1 cellular context compared by ENCODE assay signal in the genomic region with DNA sequence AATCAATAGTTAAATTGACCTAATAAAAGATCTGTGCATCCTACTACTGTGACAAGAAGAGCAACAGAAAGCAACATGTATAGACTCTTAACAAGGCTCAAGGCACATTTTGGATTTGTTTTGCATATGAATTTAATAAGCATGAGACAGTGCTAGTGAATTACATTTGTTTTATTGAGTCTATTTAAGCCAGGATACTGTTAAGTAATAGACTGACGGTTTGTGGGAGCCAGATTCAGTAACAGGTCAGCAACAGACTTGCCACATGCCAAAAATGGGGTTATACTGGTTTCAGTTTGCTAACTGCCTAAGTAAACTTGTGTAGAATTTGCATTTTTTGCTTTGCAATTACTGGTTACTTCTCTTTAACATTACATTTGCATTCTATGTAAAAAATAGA.
TF ChIP-seq lines count a peak whose summit lies in the region.

No MANE protein-coding gene starts in this region.

TF ChIP-seq in GM23338, 12 proteins besides CTCF, POLR2A, EP300 and RAD21 (continued from another document):
- TF ChIP-seq, protein P1, sequence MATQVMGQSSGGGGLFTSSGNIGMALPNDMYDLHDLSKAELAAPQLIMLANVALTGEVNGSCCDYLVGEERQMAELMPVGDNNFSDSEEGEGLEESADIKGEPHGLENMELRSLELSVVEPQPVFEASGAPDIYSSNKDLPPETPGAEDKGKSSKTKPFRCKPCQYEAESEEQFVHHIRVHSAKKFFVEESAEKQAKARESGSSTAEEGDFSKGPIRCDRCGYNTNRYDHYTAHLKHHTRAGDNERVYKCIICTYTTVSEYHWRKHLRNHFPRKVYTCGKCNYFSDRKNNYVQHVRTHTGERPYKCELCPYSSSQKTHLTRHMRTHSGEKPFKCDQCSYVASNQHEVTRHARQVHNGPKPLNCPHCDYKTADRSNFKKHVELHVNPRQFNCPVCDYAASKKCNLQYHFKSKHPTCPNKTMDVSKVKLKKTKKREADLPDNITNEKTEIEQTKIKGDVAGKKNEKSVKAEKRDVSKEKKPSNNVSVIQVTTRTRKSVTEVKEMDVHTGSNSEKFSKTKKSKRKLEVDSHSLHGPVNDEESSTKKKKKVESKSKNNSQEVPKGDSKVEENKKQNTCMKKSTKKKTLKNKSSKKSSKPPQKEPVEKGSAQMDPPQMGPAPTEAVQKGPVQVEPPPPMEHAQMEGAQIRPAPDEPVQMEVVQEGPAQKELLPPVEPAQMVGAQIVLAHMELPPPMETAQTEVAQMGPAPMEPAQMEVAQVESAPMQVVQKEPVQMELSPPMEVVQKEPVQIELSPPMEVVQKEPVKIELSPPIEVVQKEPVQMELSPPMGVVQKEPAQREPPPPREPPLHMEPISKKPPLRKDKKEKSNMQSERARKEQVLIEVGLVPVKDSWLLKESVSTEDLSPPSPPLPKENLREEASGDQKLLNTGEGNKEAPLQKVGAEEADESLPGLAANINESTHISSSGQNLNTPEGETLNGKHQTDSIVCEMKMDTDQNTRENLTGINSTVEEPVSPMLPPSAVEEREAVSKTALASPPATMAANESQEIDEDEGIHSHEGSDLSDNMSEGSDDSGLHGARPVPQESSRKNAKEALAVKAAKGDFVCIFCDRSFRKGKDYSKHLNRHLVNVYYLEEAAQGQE (IDR thresholded peaks at IDR 0.05; ENCODE audit: unreplicated experiment) = no peak
- TF ChIP-seq ZNF331 (CRISPR knock-in tag; IDR thresholded peaks at IDR 0.05; ENCODE audit: low read depth) (no peak), POLR2AphosphoS5 (IDR thresholded peaks at IDR 0.05; ENCODE audit: low read depth) (no peak)
